In genomic region chr6:39565948-39566347, GRCh38 we compare ENCODE assay signal across 14 cellular contexts.
DNase-seq lines count a peak whose midpoint lies in the region; ATAC-seq and TF ChIP-seq lines count a peak whose summit lies in the region.
"Had no signal": no experiment of that assay in that cellular context is flagged by ENCODE, and none has a peak within 500 bp of the region (broad histone marks: within the 10 kb centered on the region; RNA-seq: fewer than 3 reads in every experiment).

No MANE protein-coding gene starts in this region.

- H3K4me1 Mint-ChIP-seq in activated CD8-positive, alpha-beta T cell treated with anti-CD3 and anti-CD28 coated beads, Interleukin-2, amount 10 ng/mL, durations not matched to agents 7 days and 5 days (ENCODE audit: low read depth), result no peaks in the 10 kb centered on the region
- H3K4me1 Mint-ChIP-seq: CD4-positive, alpha-beta memory T cell had no signal

- 9 to 11% methylated on average over 1 of the region's 1 CpG for WGBS in GM23248 (ENCODE audit: low coverage in 1 of 2, low lambda C conversion rate in 2 of 2, missing lambda C conversion rate in 2 of 2), 2 experiments
- WGBS in esophagus muscularis mucosa, result 72% methylated on average over 1 of the region's 1 CpG
- 82% methylated on average over 1 of the region's 1 CpG for WGBS in mesenchymal stem cell

- H3K4me2 ChIP-seq in GM23248 (ENCODE audit: unreplicated experiment) (peak overlapping the region; percentile 10), mesenchymal stem cell (ENCODE audit: low read length, poor library complexity, severe bottlenecking) (no peak overlapping the region)

- no peaks in the 10 kb centered on the region for H3K79me2 ChIP-seq in GM23248 (ENCODE audit: insufficient read depth)

- in situ Hi-C loops in GM23248 (cut with MboI), result no loop called here

- no peak for TF ChIP-seq EP300 in esophagus muscularis mucosa (IDR thresholded peaks at IDR 0.05)

- H4K20me1 ChIP-seq in GM23248 (ENCODE audit: insufficient read depth), result no peaks in the 10 kb centered on the region

- DNase-seq in GM23248 (no peak), SK-N-MC (ENCODE audit: low read depth, low spot score) (no peak), esophagus muscularis mucosa (ENCODE audit: extremely low spot score) (no peak), mesenchymal stem cell (peak; percentile 45), SHP77 (lab: John Stamatoyannopoulos, UW) (no peak)
- no peak for DNase-seq in activated CD8-positive, alpha-beta T cell treated with anti-CD3 and anti-CD28 coated beads, Interleukin-2, amount 10 ng/mL, durations not matched to agents 7 days and 5 days
- no peak for DNase-seq in stimulated activated CD4-positive, alpha-beta T cell treated with anti-CD3 and anti-CD28 coated beads, Interleukin-4, amount 100 ng/mL, for 1 hour
- DNase-seq: ACHN; BE2C; CD4-positive, alpha-beta memory T cell; DMS79 had no signal

- no peaks in the 10 kb centered on the region for H3K9me3 Mint-ChIP-seq in activated CD8-positive, alpha-beta T cell treated with anti-CD3 and anti-CD28 coated beads, Interleukin-2, amount 10 ng/mL, durations not matched to agents 7 days and 5 days (ENCODE audit: insufficient read depth)

- H3K27me3 ChIP-seq in GM23248 (replicated peaks; ENCODE audit: insufficient read depth) (no peaks in the 10 kb centered on the region), esophagus muscularis mucosa (no peaks in the 10 kb centered on the region), mesenchymal stem cell (ENCODE audit: control insufficient read depth in 1 of 2, insufficient read depth in 1 of 2, low read length in 2 of 2) (no peaks in the 10 kb centered on the region)
- H3K27me3 ChIP-seq: BE2C had no signal

- intact Hi-C loops in esophagus muscularis mucosa (cut with DNase I), result no loop called here

- ATAC-seq in activated CD8-positive, alpha-beta T cell treated with anti-CD3 and anti-CD28 coated beads, Interleukin-2, amount 10 ng/mL, durations not matched to agents 7 days and 5 days, result no peak
- no peak for ATAC-seq in HG03439 (IDR thresholded peaks at IDR 0.05; ENCODE audit: unreplicated experiment)

- CTCF ChIA-PET in activated CD8-positive, alpha-beta T cell treated with anti-CD3 and anti-CD28 coated beads, Interleukin-2, amount 10 ng/mL, durations not matched to agents 7 days and 5 days (lab: Charles Lee), result no interaction called here

- no peak overlapping the region for H2BK15ac ChIP-seq in mesenchymal stem cell (ENCODE audit: low read depth, poor library complexity, severe bottlenecking)

- no peak for TF ChIP-seq POLR2A in esophagus muscularis mucosa (IDR thresholded peaks at IDR 0.05; ENCODE audit: low read depth)

- H3K18ac ChIP-seq in mesenchymal stem cell (ENCODE audit: low read depth in 1 of 2, low read length in 2 of 2), result no peak overlapping the region

- H2AFZ ChIP-seq in GM23248 (no peak overlapping the region), mesenchymal stem cell (ENCODE audit: low read depth, low read length) (no peak overlapping the region)

- peak overlapping the region; percentile 58 for H2AK5ac ChIP-seq in mesenchymal stem cell (ENCODE audit: low read length, severe bottlenecking)

- no peak overlapping the region for H2BK5ac ChIP-seq in mesenchymal stem cell (ENCODE audit: low read depth, low read length, poor library complexity, severe bottlenecking)

- no peak overlapping the region for H3K4me3 Mint-ChIP-seq in activated CD8-positive, alpha-beta T cell treated with anti-CD3 and anti-CD28 coated beads, Interleukin-2, amount 10 ng/mL, durations not matched to agents 7 days and 5 days
- H3K4me3 Mint-ChIP-seq: CD4-positive, alpha-beta memory T cell had no signal

- POLR2A ChIA-PET in activated CD8-positive, alpha-beta T cell treated with anti-CD3 and anti-CD28 coated beads, Interleukin-2, amount 10 ng/mL, durations not matched to agents 7 days and 5 days (lab: Charles Lee), result no interaction called here

- no peaks in the 10 kb centered on the region for H3K79me1 ChIP-seq in mesenchymal stem cell (replicated peaks; ENCODE audit: low read length, poor library complexity, severe bottlenecking)

- no peak overlapping the region for H3K27ac ChIP-seq in GM23248
- peak overlapping the region; percentile 92 for H3K27ac ChIP-seq in SK-N-MC
- peak overlapping the region; percentile 25 to 63 (median 62) for H3K27ac ChIP-seq in esophagus muscularis mucosa (replicated peaks in 1 of 4)
- H3K27ac ChIP-seq in mesenchymal stem cell (ENCODE audit: low read length, poor library complexity, severe bottlenecking), result no peak overlapping the region
- H3K27ac ChIP-seq: C4-2B had no signal

- H3K27me3 Mint-ChIP-seq in activated CD8-positive, alpha-beta T cell treated with anti-CD3 and anti-CD28 coated beads, Interleukin-2, amount 10 ng/mL, durations not matched to agents 7 days and 5 days (ENCODE audit: low read depth), result peaks cover 8% of the 10 kb centered on the region

- peaks cover 9% of the 10 kb centered on the region; the same call in 1 of the 2 replicates for H3F3A ChIP-seq in GM23248 (ENCODE audit: insufficient read depth)

- no peak for TF ChIP-seq CTCF in esophagus muscularis mucosa (IDR thresholded peaks at IDR 0.05)

- H2BK120ac ChIP-seq in mesenchymal stem cell (ENCODE audit: low read depth, low read length), result no peak overlapping the region

- H4K8ac ChIP-seq in mesenchymal stem cell (ENCODE audit: low read length), result no peak overlapping the region

- no peaks in the 10 kb centered on the region for H3K36me3 Mint-ChIP-seq in activated CD8-positive, alpha-beta T cell treated with anti-CD3 and anti-CD28 coated beads, Interleukin-2, amount 10 ng/mL, durations not matched to agents 7 days and 5 days (ENCODE audit: low read depth)
- H3K36me3 Mint-ChIP-seq: CD4-positive, alpha-beta memory T cell had no signal

- no peak overlapping the region for H3K9ac ChIP-seq in GM23248
- H3K9ac ChIP-seq in SK-N-MC (ENCODE audit: insufficient read length), result peak overlapping the region; percentile 37
- H3K9ac ChIP-seq in mesenchymal stem cell (ENCODE audit: low read length), result no peak overlapping the region

- no peak overlapping the region for H3K4ac ChIP-seq in mesenchymal stem cell (ENCODE audit: low read depth in 1 of 2, low read length in 2 of 2)

- no peak overlapping the region for H3K23ac ChIP-seq in mesenchymal stem cell (ENCODE audit: low read length in 2 of 2)

- H3K14ac ChIP-seq in mesenchymal stem cell (ENCODE audit: low read length in 2 of 2), result no peak overlapping the region

- H3K4me3 ChIP-seq in GM23248 (no peak overlapping the region), SK-N-MC (peak overlapping the region; percentile 54), esophagus muscularis mucosa (no peak overlapping the region), mesenchymal stem cell (ENCODE audit: insufficient read depth in 1 of 2, low read depth in 1 of 2, low read length in 2 of 2) (no peak overlapping the region)
- H3K4me3 ChIP-seq: HAP-1 had no signal

- H3K4me1 ChIP-seq in GM23248 (ENCODE audit: insufficient read depth) (peaks cover 36% of the 10 kb centered on the region), esophagus muscularis mucosa (peaks cover 0 to 71% (median 50%) of the 10 kb centered on the region in 4 donors), mesenchymal stem cell (ENCODE audit: control insufficient read depth, insufficient read depth, low read depth, low read length) (peaks cover 4% of the 10 kb centered on the region)
- H3K4me1 ChIP-seq: BE2C, HAP-1 had no signal

- no peaks in the 10 kb centered on the region for H3K36me3 ChIP-seq in GM23248 (ENCODE audit: low read depth)
- no peaks in the 10 kb centered on the region for H3K36me3 ChIP-seq in SK-N-MC (ENCODE audit: insufficient read depth, low read length)
- H3K36me3 ChIP-seq in esophagus muscularis mucosa, result no peaks in the 10 kb centered on the region
- no peaks in the 10 kb centered on the region for H3K36me3 ChIP-seq in mesenchymal stem cell (ENCODE audit: control insufficient read depth in 1 of 2, insufficient read depth in 2 of 2, low read depth in 1 of 2, low read length in 2 of 2)
- H3K36me3 ChIP-seq: BE2C, HAP-1 had no signal

- H3K27ac Mint-ChIP-seq in activated CD8-positive, alpha-beta T cell treated with anti-CD3 and anti-CD28 coated beads, Interleukin-2, amount 10 ng/mL, durations not matched to agents 7 days and 5 days, result no peak overlapping the region
- H3K27ac Mint-ChIP-seq: CD4-positive, alpha-beta memory T cell had no signal

- H2BK12ac ChIP-seq in mesenchymal stem cell (ENCODE audit: low read length in 2 of 2), result no peak overlapping the region

- no peaks in the 10 kb centered on the region for H3K9me3 ChIP-seq in GM23248 (ENCODE audit: low read depth)
- no peaks in the 10 kb centered on the region for H3K9me3 ChIP-seq in SK-N-MC (ENCODE audit: low read depth, low read length)
- no peaks in the 10 kb centered on the region for H3K9me3 ChIP-seq in esophagus muscularis mucosa
- H3K9me3 ChIP-seq in mesenchymal stem cell (ENCODE audit: control insufficient read depth, low read length), result no peaks in the 10 kb centered on the region
- H3K9me3 ChIP-seq: BE2C, HAP-1 had no signal

- H4K91ac ChIP-seq in mesenchymal stem cell (ENCODE audit: low read length), result no peak overlapping the region

- no peaks in the 10 kb centered on the region for H3K9me2 ChIP-seq in GM23248 (ENCODE audit: insufficient read depth)

Comparison
In these comparisons a context has a peak if more than half of its experiments do, and no peak if none do; other contexts are left out.
1. H3K27ac ChIP-seq: peak in SK-N-MC (single experiment) and esophagus muscularis mucosa (4 of 4); none in GM23248 (single experiment) and mesenchymal stem cell (single experiment).